Comparison of ENCODE assay signal across 23 cellular contexts in genomic region chr15:67094001-67094826, GRCh38. TPM values are rescaled to one million over a fixed set of nuclear protein-coding genes. Genes with fewer than 3 reads are reported as not detected.
DNase-seq lines count a peak whose midpoint lies in the region; ATAC-seq and TF ChIP-seq lines count a peak whose summit lies in the region.
"Had no signal": no experiment of that assay in that cellular context is flagged by ENCODE, and none has a peak within 500 bp of the region (broad histone marks: within the 10 kb centered on the region; RNA-seq: fewer than 3 reads in every experiment).

No MANE protein-coding gene starts in this region.

- H2BK120ac ChIP-seq in H9 (ENCODE audit: low read depth, low read length, poor library complexity, severe bottlenecking) (no peak overlapping the region), mesenchymal stem cell (ENCODE audit: low read depth, low read length) (no peak overlapping the region)

- H2BK15ac ChIP-seq in H9 (ENCODE audit: low read depth, low read length) (no peak overlapping the region), mesenchymal stem cell (ENCODE audit: low read depth, poor library complexity, severe bottlenecking) (peak overlapping the region; percentile 29)

- no peak overlapping the region for H2BK12ac ChIP-seq in H9 (ENCODE audit: insufficient read length, low read depth, low read length)
- H2BK12ac ChIP-seq in mesenchymal stem cell (ENCODE audit: low read length in 2 of 2), result peak overlapping the region; percentile 25 to 73

- H3K23ac ChIP-seq in H9 (ENCODE audit: insufficient read length, low read depth, low read length) (no peak overlapping the region), mesenchymal stem cell (ENCODE audit: low read length in 2 of 2) (no peak overlapping the region)

- peaks cover 4% of the 10 kb centered on the region for H3K9me3 Mint-ChIP-seq in activated CD4-positive, alpha-beta T cell treated with anti-CD3 and anti-CD28 coated beads, Interleukin-2, amount 10 ng/mL, durations not matched to agents 24 days and 14 days
- H3K9me3 Mint-ChIP-seq in H9, result no peaks in the 10 kb centered on the region
- no peaks in the 10 kb centered on the region for H3K9me3 Mint-ChIP-seq in activated T-helper 1 cell treated with anti-CD3 and anti-CD28 coated beads, Interleukin-12 subunit alpha, Interleukin-12 subunit beta, Interleukin-2, Interleukin-4 antibody, amounts not matched to agents 30 ng/mL and 10 ng/mL and 1 ng/mL, durations not matched to agents 14 hours and 24 hours and 36 hours
- H3K9me3 Mint-ChIP-seq: brain, GM23338, mesothelial cell of epicardium, neural crest cell had no signal

- no peak overlapping the region for H2AFZ ChIP-seq in H9 (ENCODE audit: low read length)
- H2AFZ ChIP-seq in mesenchymal stem cell (ENCODE audit: low read depth, low read length), result no peak overlapping the region
- H2AFZ ChIP-seq: GM23338 had no signal

- no peaks in the 10 kb centered on the region for H3K79me1 ChIP-seq in H9 (ENCODE audit: insufficient read depth, low read depth, low read length, poor library complexity, severe bottlenecking)
- H3K79me1 ChIP-seq in mesenchymal stem cell (replicated peaks; ENCODE audit: low read length, poor library complexity, severe bottlenecking), result peaks cover 38% of the 10 kb centered on the region

- peaks cover 12 to 41% of the 10 kb centered on the region in 2 experiments for H3K36me3 ChIP-seq in mesenchymal stem cell (ENCODE audit: control insufficient read depth in 1 of 2, insufficient read depth in 2 of 2, low read depth in 1 of 2, low read length in 2 of 2)
- no peaks in the 10 kb centered on the region for H3K36me3 ChIP-seq in colonic mucosa
- H3K36me3 ChIP-seq: gastrocnemius medialis had no signal

- H4K8ac ChIP-seq in H9 (replicated peaks; ENCODE audit: insufficient read length, low read depth, low read length) (no peak overlapping the region), mesenchymal stem cell (ENCODE audit: low read length) (peak overlapping the region; percentile 48)

- no peak overlapping the region for H4K5ac ChIP-seq in H9 (ENCODE audit: insufficient read length, low read depth, low read length)

- no peak overlapping the region for H3K56ac ChIP-seq in H9 (ENCODE audit: insufficient read length, low read depth, low read length)

- H3K27me3 Mint-ChIP-seq in activated CD4-positive, alpha-beta T cell treated with anti-CD3 and anti-CD28 coated beads, Interleukin-2, amount 10 ng/mL, durations not matched to agents 24 days and 14 days, result no peaks in the 10 kb centered on the region
- no peaks in the 10 kb centered on the region for H3K27me3 Mint-ChIP-seq in H9 (ENCODE audit: low read depth)
- H3K27me3 Mint-ChIP-seq in activated T-helper 1 cell treated with anti-CD3 and anti-CD28 coated beads, Interleukin-12 subunit alpha, Interleukin-12 subunit beta, Interleukin-2, Interleukin-4 antibody, amounts not matched to agents 30 ng/mL and 10 ng/mL and 1 ng/mL, durations not matched to agents 14 hours and 24 hours and 36 hours (ENCODE audit: insufficient read depth), result no peaks in the 10 kb centered on the region
- H3K27me3 Mint-ChIP-seq: activated CD4-positive, alpha-beta T cell treated with anti-CD3 and anti-CD28 coated beads for 36 hours; activated naive CD8-positive, alpha-beta T cell; brain had no signal

- H3K23me2 ChIP-seq in H9 (ENCODE audit: insufficient read length, low read depth, low read length, poor library complexity, severe bottlenecking), result no peaks in the 10 kb centered on the region

- peak overlapping the region; percentile 95 for H3K27ac Mint-ChIP-seq in activated CD4-positive, alpha-beta T cell treated with anti-CD3 and anti-CD28 coated beads, Interleukin-2, amount 10 ng/mL, durations not matched to agents 24 days and 14 days
- peak overlapping the region in 2 of 3 experiments; percentile 34 to 77; a peak in 2 of 7 replicates for H3K27ac Mint-ChIP-seq in H9
- H3K27ac Mint-ChIP-seq in activated T-helper 1 cell treated with anti-CD3 and anti-CD28 coated beads, Interleukin-12 subunit alpha, Interleukin-12 subunit beta, Interleukin-2, Interleukin-4 antibody, amounts not matched to agents 30 ng/mL and 10 ng/mL and 1 ng/mL, durations not matched to agents 14 hours and 24 hours and 36 hours, result peak overlapping the region; percentile 92
- H3K27ac Mint-ChIP-seq: activated naive CD8-positive, alpha-beta T cell; mesothelial cell of epicardium had no signal

- no peak overlapping the region for H4K91ac ChIP-seq in H9 (ENCODE audit: insufficient read length, low read depth, low read length)
- peak overlapping the region; percentile 62 for H4K91ac ChIP-seq in mesenchymal stem cell (ENCODE audit: low read length)

- H3K9ac ChIP-seq in H9 (ENCODE audit: extremely low read depth, insufficient read length, low read length) (no peak overlapping the region), mesenchymal stem cell (ENCODE audit: low read length) (no peak overlapping the region), colonic mucosa (ENCODE audit: low read depth in 2 of 2, low read length in 2 of 2) (no peak overlapping the region)

- H2BK20ac ChIP-seq in H9 (ENCODE audit: low read depth, low read length, poor library complexity, severe bottlenecking), result no peak overlapping the region

- H3K36me3 Mint-ChIP-seq in activated CD4-positive, alpha-beta T cell treated with anti-CD3 and anti-CD28 coated beads, Interleukin-2, amount 10 ng/mL, durations not matched to agents 24 days and 14 days (ENCODE audit: low read depth), result peaks cover 56% of the 10 kb centered on the region
- H3K36me3 Mint-ChIP-seq in H9 (ENCODE audit: insufficient read depth in 1 of 3, low read depth in 3 of 3), result peaks cover 0 to 5% (median 0%) of the 10 kb centered on the region in 3 experiments; a peak in 3 of 7 replicates
- H3K36me3 Mint-ChIP-seq in activated T-helper 1 cell treated with anti-CD3 and anti-CD28 coated beads, Interleukin-12 subunit alpha, Interleukin-12 subunit beta, Interleukin-2, Interleukin-4 antibody, amounts not matched to agents 30 ng/mL and 10 ng/mL and 1 ng/mL, durations not matched to agents 14 hours and 24 hours and 36 hours (ENCODE audit: low read depth), result peaks cover 66% of the 10 kb centered on the region
- H3K36me3 Mint-ChIP-seq: brain had no signal

- H2BK5ac ChIP-seq in H9 (ENCODE audit: insufficient read length, low read length), result no peak overlapping the region
- no peak overlapping the region for H2BK5ac ChIP-seq in mesenchymal stem cell (ENCODE audit: low read depth, low read length, poor library complexity, severe bottlenecking)

- H3K18ac ChIP-seq in H9 (ENCODE audit: insufficient read length, low read depth, low read length) (no peak overlapping the region), mesenchymal stem cell (ENCODE audit: low read depth in 1 of 2, low read length in 2 of 2) (peak overlapping the region in 1 of 2 experiments; percentile 55)

- H3K4me1 ChIP-seq in H9 (ENCODE audit: insufficient read depth, low read length), result peaks cover 14% of the 10 kb centered on the region; the same call in 1 of the 2 replicates
- peaks cover 28% of the 10 kb centered on the region for H3K4me1 ChIP-seq in mesenchymal stem cell (ENCODE audit: control insufficient read depth, insufficient read depth, low read depth, low read length)
- peaks cover 27% of the 10 kb centered on the region for H3K4me1 ChIP-seq in colonic mucosa

- no peak overlapping the region for H3T11ph ChIP-seq in H9 (ENCODE audit: low read length)

- H3K14ac ChIP-seq in H9 (ENCODE audit: insufficient read depth, low read length) (no peak overlapping the region), mesenchymal stem cell (ENCODE audit: low read length in 2 of 2) (no peak overlapping the region)

- DNase-seq in activated CD4-positive, alpha-beta T cell treated with anti-CD3 and anti-CD28 coated beads, Interleukin-2, amount 10 ng/mL, durations not matched to agents 24 days and 14 days, result no peak
- no peak for DNase-seq in activated CD4-positive, alpha-beta T cell treated with anti-CD3 and anti-CD28 coated beads, Interleukin-2, amount 50 U/mL, for 48 hours
- no peak for DNase-seq in H9
- DNase-seq in activated T-helper 1 cell treated with anti-CD3 and anti-CD28 coated beads, Interleukin-12 subunit alpha, Interleukin-12 subunit beta, Interleukin-2, Interleukin-4 antibody, amounts not matched to agents 30 ng/mL and 10 ng/mL and 1 ng/mL, durations not matched to agents 14 hours and 24 hours and 36 hours (ENCODE audit: low spot score), result no peak
- DNase-seq in mesenchymal stem cell, result no peak
- DNase-seq in colonic mucosa, result no peak
- DNase-seq in NCI-H187 treated with DMSO at 0.1 percent for 48 hours (lab: John Stamatoyannopoulos, UW), result no peak
- DNase-seq: activated CD4-positive, alpha-beta T cell treated with anti-CD3 and anti-CD28 coated beads for 36 hours; activated T-cell treated with anti-CD3 and anti-CD28 coated beads for 4 hours; gastrocnemius medialis; kidney glomerular epithelial cell; NCI-H1048; NCI-H524; stimulated activated naive CD8-positive, alpha-beta T cell treated with anti-CD3 and anti-CD28 coated beads, Interleukin-15, Interleukin-2, amounts not matched to agents 100 U/mL and 50 U/mL, for 24 hours; trophoblast cell had no signal

- H2AK5ac ChIP-seq in H9 (ENCODE audit: insufficient read length, low read length), result no peak overlapping the region
- no peak overlapping the region for H2AK5ac ChIP-seq in mesenchymal stem cell (ENCODE audit: low read length, severe bottlenecking)

- H3K4me3 ChIP-seq in mesenchymal stem cell (ENCODE audit: insufficient read depth in 1 of 2, low read depth in 1 of 2, low read length in 2 of 2), result no peak overlapping the region
- no peak overlapping the region for H3K4me3 ChIP-seq in colonic mucosa
- H3K4me3 ChIP-seq: gastrocnemius medialis, GM23338, SJSA1 had no signal

- H3K4me3 Mint-ChIP-seq in activated CD4-positive, alpha-beta T cell treated with anti-CD3 and anti-CD28 coated beads, Interleukin-2, amount 10 ng/mL, durations not matched to agents 24 days and 14 days, result no peak overlapping the region
- no peak overlapping the region for H3K4me3 Mint-ChIP-seq in H9
- H3K4me3 Mint-ChIP-seq in activated T-helper 1 cell treated with anti-CD3 and anti-CD28 coated beads, Interleukin-12 subunit alpha, Interleukin-12 subunit beta, Interleukin-2, Interleukin-4 antibody, amounts not matched to agents 30 ng/mL and 10 ng/mL and 1 ng/mL, durations not matched to agents 14 hours and 24 hours and 36 hours, result peak overlapping the region; percentile 12
- H3K4me3 Mint-ChIP-seq: activated CD4-positive, alpha-beta T cell treated with anti-CD3 and anti-CD28 coated beads for 36 hours; activated naive CD8-positive, alpha-beta T cell; brain; GM23338; mesothelial cell of epicardium; neural crest cell had no signal

- no CpG with 5 or more reads among the region's 15 CpGs for WGBS in H9 (ENCODE audit: extremely low coverage, insufficient read length, low lambda C conversion rate)
- WGBS in mesenchymal stem cell, result 93% methylated on average over 12 of the region's 15 CpGs

- no peaks in the 10 kb centered on the region for H3K9me3 ChIP-seq in H9 (ENCODE audit: control insufficient read depth, low read depth, low read length)
- no peaks in the 10 kb centered on the region for H3K9me3 ChIP-seq in mesenchymal stem cell (ENCODE audit: control insufficient read depth, low read length)
- no peaks in the 10 kb centered on the region for H3K9me3 ChIP-seq in colonic mucosa
- H3K9me3 ChIP-seq: gastrocnemius medialis, SJSA1 had no signal

- intact Hi-C loops in activated CD4-positive, alpha-beta T cell treated with anti-CD3 and anti-CD28 coated beads, Interleukin-2, amount 10 ng/mL, durations not matched to agents 24 days and 14 days (cut with micrococcal nuclease), result no loop called here
- intact Hi-C loops in activated T-helper 1 cell treated with anti-CD3 and anti-CD28 coated beads, Interleukin-12 subunit alpha, Interleukin-12 subunit beta, Interleukin-2, Interleukin-4 antibody, amounts not matched to agents 30 ng/mL and 10 ng/mL and 1 ng/mL, durations not matched to agents 14 hours and 24 hours and 36 hours (cut with micrococcal nuclease), result no loop called here
- intact Hi-C loops in colonic mucosa (cut with DNase I), result no loop called here

- H3K27me3 ChIP-seq in H9 (ENCODE audit: insufficient read depth, low read length) (no peaks in the 10 kb centered on the region), mesenchymal stem cell (ENCODE audit: control insufficient read depth in 1 of 2, insufficient read depth in 1 of 2, low read length in 2 of 2) (no peaks in the 10 kb centered on the region), colonic mucosa (no peaks in the 10 kb centered on the region)
- H3K27me3 ChIP-seq: gastrocnemius medialis, SJSA1 had no signal

- TF ChIP-seq CTCF in H9 (conservative IDR thresholded peaks at IDR 0.05), result no peak
- no peak for TF ChIP-seq CTCF in colonic mucosa (IDR thresholded peaks at IDR 0.05)

- no peaks in the 10 kb centered on the region for H4K20me1 ChIP-seq in H9 (ENCODE audit: control insufficient read depth, insufficient read depth, insufficient read length)

- H3K27ac ChIP-seq in H9 (ENCODE audit: insufficient read length, low read depth, low read length), result no peak overlapping the region
- no peak overlapping the region for H3K27ac ChIP-seq in mesenchymal stem cell (ENCODE audit: low read length, poor library complexity, severe bottlenecking)
- no peak overlapping the region for H3K27ac ChIP-seq in colonic mucosa
- H3K27ac ChIP-seq: C4-2B, SJSA1 had no signal

- H3K4ac ChIP-seq in H9 (ENCODE audit: low read depth, low read length), result no peak overlapping the region
- peak overlapping the region in 1 of 2 experiments; percentile 68 for H3K4ac ChIP-seq in mesenchymal stem cell (ENCODE audit: low read depth in 1 of 2, low read length in 2 of 2)

- H3K4me2 ChIP-seq in H9 (ENCODE audit: insufficient read depth, insufficient read length, low read length) (no peak overlapping the region), mesenchymal stem cell (ENCODE audit: low read length, poor library complexity, severe bottlenecking) (no peak overlapping the region)
- H3K4me2 ChIP-seq: GM23338 had no signal

- H3K4me1 Mint-ChIP-seq in activated CD4-positive, alpha-beta T cell treated with anti-CD3 and anti-CD28 coated beads, Interleukin-2, amount 10 ng/mL, durations not matched to agents 24 days and 14 days, result peaks cover 93% of the 10 kb centered on the region
- H3K4me1 Mint-ChIP-seq in H9, result peaks cover 68 to 74% of the 10 kb centered on the region in 2 experiments
- H3K4me1 Mint-ChIP-seq in activated T-helper 1 cell treated with anti-CD3 and anti-CD28 coated beads, Interleukin-12 subunit alpha, Interleukin-12 subunit beta, Interleukin-2, Interleukin-4 antibody, amounts not matched to agents 30 ng/mL and 10 ng/mL and 1 ng/mL, durations not matched to agents 14 hours and 24 hours and 36 hours (ENCODE audit: low read depth), result peaks cover 100% of the 10 kb centered on the region

- no peaks in the 10 kb centered on the region for H3K79me2 ChIP-seq in H9 (ENCODE audit: insufficient read depth, low read length)

- ATAC-seq in GM19023 (IDR thresholded peaks at IDR 0.05; ENCODE audit: unreplicated experiment), result no peak
- ATAC-seq: activated CD4-positive, alpha-beta T cell treated with anti-CD3 and anti-CD28 coated beads for 36 hours; gastrocnemius medialis; GM23338; stimulated activated naive CD8-positive, alpha-beta T cell treated with anti-CD3 and anti-CD28 coated beads, Interleukin-15, Interleukin-2, amounts not matched to agents 100 U/mL and 50 U/mL, for 24 hours had no signal

RNA-seq across cellular contexts. Expression of gene SMAD3, which starts 28.8 kb away (rescaled TPM):
- total RNA-seq in activated CD4-positive, alpha-beta T cell treated with anti-CD3 and anti-CD28 coated beads, Interleukin-2, amount 10 ng/mL, durations not matched to agents 24 days and 14 days, result 59.9 and 61.6 TPM in 2 replicates
- 25.9 and 26.7 TPM in 2 replicates for total RNA-seq in H9 (2021)
- 80.2 and 80.4 TPM in 2 replicates for total RNA-seq in activated T-helper 1 cell treated with anti-CD3 and anti-CD28 coated beads, Interleukin-12 subunit alpha, Interleukin-12 subunit beta, Interleukin-2, Interleukin-4 antibody, amounts not matched to agents 30 ng/mL and 10 ng/mL and 1 ng/mL, durations not matched to agents 14 hours and 24 hours and 36 hours
- 126 TPM for polyA plus RNA-seq in mesenchymal stem cell (2013, experiment 1 of 2)
- 125 TPM for polyA plus RNA-seq in mesenchymal stem cell (2013, experiment 2 of 2)
- total RNA-seq in colonic mucosa, result 10 to 100 TPM; 38.6 to 62.1 TPM
